In the genomic region with DNA sequence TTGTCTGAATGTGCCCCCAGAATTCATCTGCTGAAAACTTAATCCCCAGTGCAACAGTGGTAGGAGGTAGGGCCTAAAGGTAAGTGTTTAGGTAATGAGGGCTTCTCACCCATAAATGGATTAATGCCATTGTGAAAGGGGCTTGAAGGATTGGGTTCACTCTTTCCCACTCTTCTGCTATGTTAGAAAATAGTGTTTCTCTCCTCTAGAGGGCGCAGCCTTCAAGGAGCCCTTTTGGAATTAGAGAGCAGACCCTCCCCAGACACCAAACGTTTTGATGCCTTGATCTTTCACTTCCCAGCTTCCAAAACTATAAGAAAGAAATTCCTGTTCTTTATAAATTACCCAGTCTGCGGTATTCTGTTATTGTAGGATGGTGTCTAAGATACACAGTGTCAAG, we compare ENCODE assay signal across 17 cellular contexts.
DNase-seq lines count a peak whose midpoint lies in the region; ATAC-seq and TF ChIP-seq lines count a peak whose summit lies in the region.
"Had no signal": no experiment of that assay in that cellular context is flagged by ENCODE, and none has a peak within 500 bp of the region (broad histone marks: within the 10 kb centered on the region; RNA-seq: fewer than 3 reads in every experiment).

No MANE protein-coding gene starts in this region.

- no peaks in the 10 kb centered on the region for H3K4me1 ChIP-seq in heart left ventricle
- H3K4me1 ChIP-seq: BLaER1 treated with 17β-estradiol and CSF1 and Interleukin-3, amounts not matched to agents 10 nM and 100 nM; Peyer's patch; suprapubic skin had no signal

- no peak for TF ChIP-seq POLR2A in heart left ventricle (IDR thresholded peaks at IDR 0.05)

- in situ Hi-C loops in brain microvascular endothelial cell (cut with HindIII; ENCODE audit: low pct_ligation_motif_present, low sequenced_read_pairs), result no loop called here

- peak in 8 of 12 donors; percentile 7 to 37 (median 20) for TF ChIP-seq CTCF in heart left ventricle (IDR thresholded peaks at IDR 0.05)
- TF ChIP-seq CTCF in brain microvascular endothelial cell (IDR thresholded peaks at IDR 0.05; ENCODE audit: low read depth, low read length, missing control alignments), result peak; percentile 13
- peak; percentile 75 for TF ChIP-seq CTCF in type B pancreatic cell (conservative IDR thresholded peaks at IDR 0.05)

- no peaks in the 10 kb centered on the region for H3K4me1 Mint-ChIP-seq in type B pancreatic cell (ENCODE audit: unreplicated experiment)
- H3K4me1 Mint-ChIP-seq: natural killer cell had no signal

- H3K27ac Mint-ChIP-seq in type B pancreatic cell, result no peak overlapping the region
- H3K27ac Mint-ChIP-seq: activated naive CD4-positive, alpha-beta T cell treated with anti-CD3 and anti-CD28 coated beads, Interleukin-2, amount 50 U/mL, for 72 hours; natural killer cell had no signal

- WGBS in heart left ventricle, 4 donors, result 10 to 29% (median 18%) methylated on average over 3 of the region's 3 CpGs

- H3K4me3 ChIP-seq in heart left ventricle, result no peak overlapping the region
- no peak overlapping the region for H3K4me3 ChIP-seq in brain microvascular endothelial cell (ENCODE audit: low read depth, low read length)
- H3K4me3 ChIP-seq: BLaER1 treated with 17β-estradiol and CSF1 and Interleukin-3, amounts not matched to agents 10 nM and 100 nM; GM23248; Peyer's patch; suprapubic skin had no signal

- no peaks in the 10 kb centered on the region for H3K27me3 Mint-ChIP-seq in type B pancreatic cell

- intact Hi-C loops in heart left ventricle (cut with DNase I), result loop anchor here in 1 of 10 donors (5.0 kb wide), 1 partner anchor 545 kb away; no protein-coding TSS in a partner anchor
- intact Hi-C loops in Right ventricle myocardium inferior (cut with DNase I), result no loop called here

- DNase-seq in heart left ventricle (no peak), Right ventricle myocardium inferior (ENCODE audit: missing footprints) (no peak), NCI-H1092 (lab: John Stamatoyannopoulos, UW) (peak; percentile 21), brain microvascular endothelial cell (no peak), type B pancreatic cell (ENCODE audit: extremely low spot score, unreplicated experiment) (no peak), SW480 (ENCODE audit: low spot score) (no peak)
- DNase-seq: effector CD8-positive, alpha-beta T cell; GM23248; hippocampal formation; natural killer cell; Peyer's patch; stimulated activated CD4-positive, alpha-beta T cell treated with anti-CD3 and anti-CD28 coated beads, Interleukin-4, amount 100 ng/mL, for 24 hours had no signal

- H3K27me3 ChIP-seq in heart left ventricle (no peaks in the 10 kb centered on the region), brain microvascular endothelial cell (replicated peaks) (no peaks in the 10 kb centered on the region)
- H3K27me3 ChIP-seq: Peyer's patch, suprapubic skin had no signal

- ATAC-seq in heart left ventricle (no peak), Right ventricle myocardium inferior (no peak), GM18868 (IDR thresholded peaks at IDR 0.05; ENCODE audit: unreplicated experiment) (no peak), HG03196 (IDR thresholded peaks at IDR 0.05; ENCODE audit: unreplicated experiment) (no peak)
- ATAC-seq: activated naive CD4-positive, alpha-beta T cell treated with anti-CD3 and anti-CD28 coated beads, Interleukin-2, amount 50 U/mL, for 72 hours; natural killer cell had no signal

- H3K36me3 Mint-ChIP-seq in type B pancreatic cell, result no peaks in the 10 kb centered on the region
- H3K36me3 Mint-ChIP-seq: activated naive CD4-positive, alpha-beta T cell treated with anti-CD3 and anti-CD28 coated beads, Interleukin-2, amount 50 U/mL, for 72 hours; natural killer cell had no signal

- H3K36me3 ChIP-seq in heart left ventricle (no peaks in the 10 kb centered on the region), brain microvascular endothelial cell (replicated peaks) (no peaks in the 10 kb centered on the region)
- H3K36me3 ChIP-seq: BLaER1 treated with 17β-estradiol and CSF1 and Interleukin-3, amounts not matched to agents 10 nM and 100 nM; Peyer's patch; suprapubic skin had no signal

- H3K27ac ChIP-seq in heart left ventricle (no peak overlapping the region), brain microvascular endothelial cell (no peak overlapping the region)
- H3K27ac ChIP-seq: BLaER1 treated with 17β-estradiol and CSF1 and Interleukin-3, amounts not matched to agents 10 nM and 100 nM; GM23248; Peyer's patch; suprapubic skin had no signal

- no peaks in the 10 kb centered on the region for H3K9me3 Mint-ChIP-seq in type B pancreatic cell
- H3K9me3 Mint-ChIP-seq: activated naive CD4-positive, alpha-beta T cell treated with anti-CD3 and anti-CD28 coated beads, Interleukin-2, amount 50 U/mL, for 72 hours; natural killer cell had no signal

- H3K4me3 Mint-ChIP-seq in type B pancreatic cell, result no peak overlapping the region
- H3K4me3 Mint-ChIP-seq: natural killer cell had no signal

- no peaks in the 10 kb centered on the region for H3K9me3 ChIP-seq in heart left ventricle
- H3K9me3 ChIP-seq: BLaER1 treated with 17β-estradiol and CSF1 and Interleukin-3, amounts not matched to agents 10 nM and 100 nM; Peyer's patch; suprapubic skin had no signal

Comparison
In these comparisons a context has a peak if more than half of its experiments do, and no peak if none do; other contexts are left out.
1. CTCF ChIP-seq: peak in every context shown above with its lines; median percentile 75 in type B pancreatic cell; 20 in heart left ventricle; 13 in brain microvascular endothelial cell.